2 cellular contexts compared by ENCODE assay signal in genomic region chr2:157948856-157949255, GRCh38.
TF ChIP-seq lines count a peak whose summit lies in the region.

No MANE protein-coding gene starts in this region.

TF ChIP-seq in HepG2, 621 proteins besides CTCF, POLR2A, EP300 and RAD21 (continued from another document):
- TF ChIP-seq, protein P1, sequence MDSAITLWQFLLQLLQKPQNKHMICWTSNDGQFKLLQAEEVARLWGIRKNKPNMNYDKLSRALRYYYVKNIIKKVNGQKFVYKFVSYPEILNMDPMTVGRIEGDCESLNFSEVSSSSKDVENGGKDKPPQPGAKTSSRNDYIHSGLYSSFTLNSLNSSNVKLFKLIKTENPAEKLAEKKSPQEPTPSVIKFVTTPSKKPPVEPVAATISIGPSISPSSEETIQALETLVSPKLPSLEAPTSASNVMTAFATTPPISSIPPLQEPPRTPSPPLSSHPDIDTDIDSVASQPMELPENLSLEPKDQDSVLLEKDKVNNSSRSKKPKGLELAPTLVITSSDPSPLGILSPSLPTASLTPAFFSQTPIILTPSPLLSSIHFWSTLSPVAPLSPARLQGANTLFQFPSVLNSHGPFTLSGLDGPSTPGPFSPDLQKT (CRISPR knock-in tag; IDR thresholded peaks at IDR 0.05; ENCODE audit: borderline replicate concordance), result no peak

TF ChIP-seq in K562, 482 proteins besides CTCF, POLR2A, EP300 and RAD21 (continued from another document):
- TF ChIP-seq RBM25 (IDR thresholded peaks at IDR 0.05; ENCODE audit: low read depth, low read length, severe bottlenecking), result peak; percentile 46
- TF ChIP-seq ZNF764 (CRISPR knock-in tag; IDR thresholded peaks at IDR 0.05; ENCODE audit: low read depth), result no peak
